Comparison of ENCODE assay signal across 8 cellular contexts in genomic region chr7:149662591-149663095, GRCh38.
DNase-seq lines count a peak whose midpoint lies in the region; ATAC-seq and TF ChIP-seq lines count a peak whose summit lies in the region.

No MANE protein-coding gene starts in this region.

- intact Hi-C loops in ascending aorta (cut with DNase I), result no loop called here

- H3K9ac ChIP-seq in HUES48 (ENCODE audit: low read depth, low read length), result no peak overlapping the region
- H3K9ac ChIP-seq in iPS-20b (ENCODE audit: low read depth, low read length), result no peak overlapping the region; the same call in 1 of the 2 replicates

- H3K4me3 ChIP-seq in HUES48 (ENCODE audit: low read depth, low read length), result no peak overlapping the region
- H3K4me3 ChIP-seq in ascending aorta, result no peak overlapping the region
- 0 out of 2 replicates have a peak overlapping the region, but pooled peaks have one; percentile 10 for H3K4me3 ChIP-seq in iPS-20b (ENCODE audit: low read length)

- H3K4me1 ChIP-seq in HUES48 (ENCODE audit: control insufficient read depth, insufficient read depth, low read length) (peaks cover 13% of the 10 kb centered on the region), ascending aorta (no peaks in the 10 kb centered on the region), iPS-20b (ENCODE audit: insufficient read depth, low read length) (peaks cover 7% of the 10 kb centered on the region; the same call in 1 of the 2 replicates)

- no peaks in the 10 kb centered on the region for H3K27me3 ChIP-seq in HUES48 (ENCODE audit: control insufficient read depth, insufficient read depth, low read length)
- H3K27me3 ChIP-seq in ascending aorta, result no peaks in the 10 kb centered on the region
- no peaks in the 10 kb centered on the region for H3K27me3 ChIP-seq in iPS-20b (ENCODE audit: insufficient read depth, low read length)

- ATAC-seq in GM19463 (IDR thresholded peaks at IDR 0.05; ENCODE audit: unreplicated experiment), result peak; percentile 95

- no peaks in the 10 kb centered on the region for H3K9me3 ChIP-seq in HUES48 (ENCODE audit: control insufficient read depth, insufficient read depth, low read length)
- no peaks in the 10 kb centered on the region for H3K9me3 ChIP-seq in ascending aorta
- H3K9me3 ChIP-seq in iPS-20b (ENCODE audit: insufficient read depth, low read depth, low read length), result no peaks in the 10 kb centered on the region; the same call in 1 of the 2 replicates

- H3K27ac ChIP-seq in HUES48 (ENCODE audit: low read depth, low read length) (peak overlapping the region; percentile 22), ascending aorta (no peak overlapping the region), iPS-20b (ENCODE audit: low read length) (no peak overlapping the region)

- peak in 2 of 3 experiments; percentile 5 to 15 for TF ChIP-seq CTCF in ascending aorta (IDR thresholded peaks at IDR 0.05)

- DNase-seq in DMS 273 (lab: John Stamatoyannopoulos, UW; ENCODE audit: unreplicated experiment), result peak; percentile 93
- peak; percentile 45 for DNase-seq in T follicular helper cell (ENCODE audit: low read depth)
- DNase-seq in ascending aorta (ENCODE audit: low spot score in 2 of 2), result no peak
- DNase-seq in stimulated activated CD4-positive, alpha-beta T cell treated with anti-CD3 and anti-CD28 coated beads, Interleukin-1b, Interleukin-23, amount 100 ng/mL, for 4 hours (ENCODE audit: low read depth in 2 of 2), result peak; percentile 52 to 56
- no peak for DNase-seq in cortex of kidney (lab: John Stamatoyannopoulos, UW)

- no peaks in the 10 kb centered on the region for H3K36me3 ChIP-seq in HUES48 (ENCODE audit: control insufficient read depth, insufficient read depth, low read length)
- no peaks in the 10 kb centered on the region for H3K36me3 ChIP-seq in ascending aorta
- H3K36me3 ChIP-seq in iPS-20b (ENCODE audit: insufficient read depth, low read depth, low read length), result no peaks in the 10 kb centered on the region

Comparison
In these comparisons a context has a peak if more than half of its experiments do, and no peak if none do; other contexts are left out.
1. DNase-seq: peak in DMS 273 (single experiment), T follicular helper cell (single experiment) and stimulated activated CD4-positive, alpha-beta T cell treated with anti-CD3 and anti-CD28 coated beads, Interleukin-1b, Interleukin-23, amount 100 ng/mL, for 4 hours (2 of 2); none in ascending aorta (0 of 2) and cortex of kidney (single experiment).